ENCODE assay signal across 8 cellular contexts in genomic region chr13:81017525-81018152, GRCh38.
DNase-seq lines count a peak whose midpoint lies in the region; ATAC-seq, FAIRE-seq and TF ChIP-seq lines count a peak whose summit lies in the region.

No MANE protein-coding gene starts in this region.

- intact Hi-C loops in kidney (cut with DNase I) = no loop called here
- intact Hi-C loops in activated T-helper 1 cell treated with anti-CD3 and anti-CD28 coated beads, Interleukin-12 subunit alpha, Interleukin-12 subunit beta, Interleukin-2, Interleukin-4 antibody, amounts not matched to agents 30 ng/mL and 10 ng/mL and 1 ng/mL, durations not matched to agents 14 hours and 24 hours and 36 hours (cut with micrococcal nuclease) = loop anchor here (1.0 to 2.0 kb wide), 2 partner anchors 38 to 675 kb away; no protein-coding TSS in a partner anchor

- H3K27ac Mint-ChIP-seq in brain = no peak overlapping the region
- no peak overlapping the region for H3K27ac Mint-ChIP-seq in activated T-helper 1 cell treated with anti-CD3 and anti-CD28 coated beads, Interleukin-12 subunit alpha, Interleukin-12 subunit beta, Interleukin-2, Interleukin-4 antibody, amounts not matched to agents 30 ng/mL and 10 ng/mL and 1 ng/mL, durations not matched to agents 14 hours and 24 hours and 36 hours

- ATAC-seq in HG02885 (IDR thresholded peaks at IDR 0.05; ENCODE audit: poor library complexity, unreplicated experiment) = peak; percentile 85

- H3K36me3 Mint-ChIP-seq in brain = peaks cover 5% of the 10 kb centered on the region
- no peaks in the 10 kb centered on the region for H3K36me3 Mint-ChIP-seq in activated T-helper 1 cell treated with anti-CD3 and anti-CD28 coated beads, Interleukin-12 subunit alpha, Interleukin-12 subunit beta, Interleukin-2, Interleukin-4 antibody, amounts not matched to agents 30 ng/mL and 10 ng/mL and 1 ng/mL, durations not matched to agents 14 hours and 24 hours and 36 hours (ENCODE audit: low read depth)

- H3K4me1 ChIP-seq in kidney (ENCODE audit: control insufficient read depth in 1 of 2, insufficient read depth in 1 of 2, low read depth in 1 of 2, low read length in 2 of 2) = no peaks in the 10 kb centered on the region

- H3K27ac ChIP-seq in kidney (ENCODE audit: low read depth in 2 of 2, low read length in 2 of 2) = no peak overlapping the region

- no peak overlapping the region for H3K4me3 Mint-ChIP-seq in brain
- H3K4me3 Mint-ChIP-seq in activated T-helper 1 cell treated with anti-CD3 and anti-CD28 coated beads, Interleukin-12 subunit alpha, Interleukin-12 subunit beta, Interleukin-2, Interleukin-4 antibody, amounts not matched to agents 30 ng/mL and 10 ng/mL and 1 ng/mL, durations not matched to agents 14 hours and 24 hours and 36 hours = no peak overlapping the region

- peaks cover 21 to 44% (median 35%) of the 10 kb centered on the region in 5 experiments for H3K9me3 Mint-ChIP-seq in brain
- no peaks in the 10 kb centered on the region for H3K9me3 Mint-ChIP-seq in activated T-helper 1 cell treated with anti-CD3 and anti-CD28 coated beads, Interleukin-12 subunit alpha, Interleukin-12 subunit beta, Interleukin-2, Interleukin-4 antibody, amounts not matched to agents 30 ng/mL and 10 ng/mL and 1 ng/mL, durations not matched to agents 14 hours and 24 hours and 36 hours

- H3K27me3 Mint-ChIP-seq in brain = peaks cover 3% of the 10 kb centered on the region
- no peaks in the 10 kb centered on the region for H3K27me3 Mint-ChIP-seq in activated T-helper 1 cell treated with anti-CD3 and anti-CD28 coated beads, Interleukin-12 subunit alpha, Interleukin-12 subunit beta, Interleukin-2, Interleukin-4 antibody, amounts not matched to agents 30 ng/mL and 10 ng/mL and 1 ng/mL, durations not matched to agents 14 hours and 24 hours and 36 hours (ENCODE audit: insufficient read depth)

- FAIRE-seq in kidney (lab: Jason Lieb, UNC) = peak; percentile 97

- peak; percentile 56 for TF ChIP-seq CTCF in GM10266 (IDR thresholded peaks at IDR 0.05; ENCODE audit: control insufficient read depth, insufficient read depth, low read depth, missing control alignments)
- TF ChIP-seq CTCF in brain (conservative IDR thresholded peaks at IDR 0.05) = peak; percentile 83 to 86
- peak; percentile 37 for TF ChIP-seq CTCF in kidney (IDR thresholded peaks at IDR 0.05; ENCODE audit: borderline replicate concordance, extremely low read depth, insufficient read depth)

- no peaks in the 10 kb centered on the region for H3K4me1 Mint-ChIP-seq in brain
- no peaks in the 10 kb centered on the region for H3K4me1 Mint-ChIP-seq in activated T-helper 1 cell treated with anti-CD3 and anti-CD28 coated beads, Interleukin-12 subunit alpha, Interleukin-12 subunit beta, Interleukin-2, Interleukin-4 antibody, amounts not matched to agents 30 ng/mL and 10 ng/mL and 1 ng/mL, durations not matched to agents 14 hours and 24 hours and 36 hours (ENCODE audit: low read depth)

- H3K9ac ChIP-seq in kidney (ENCODE audit: low read length in 2 of 2) = no peak overlapping the region

- H3K4me3 ChIP-seq in kidney (ENCODE audit: low read length in 2 of 2) = no peak overlapping the region

- H3K9me3 ChIP-seq in kidney (ENCODE audit: control insufficient read depth in 1 of 2, low read length in 2 of 2) = no peaks in the 10 kb centered on the region

- no peaks in the 10 kb centered on the region for H3K36me3 ChIP-seq in kidney (ENCODE audit: control insufficient read depth in 1 of 2, insufficient read depth in 2 of 2, low read length in 2 of 2)

- DNase-seq in GM10266 (ENCODE audit: extremely low spot score) (peak; percentile 32), NCI-H2171 (lab: John Stamatoyannopoulos, UW) (peak; percentile 12), kidney (no peak), GOT3 (lab: John Stamatoyannopoulos, UW) (no peak)
- no peak for DNase-seq in activated T-helper 1 cell treated with anti-CD3 and anti-CD28 coated beads, Interleukin-12 subunit alpha, Interleukin-12 subunit beta, Interleukin-2, Interleukin-4 antibody, amounts not matched to agents 30 ng/mL and 10 ng/mL and 1 ng/mL, durations not matched to agents 14 hours and 24 hours and 36 hours (ENCODE audit: low spot score)
- no peak for DNase-seq in activated T-cell treated with anti-CD3 and anti-CD28 coated beads, Interleukin-2, amount 50 U/mL, for 48 hours

Comparison
In these comparisons a context has a peak if more than half of its experiments do, and no peak if none do; other contexts are left out.
1. DNase-seq: peak in GM10266 (single experiment) and NCI-H2171 (single experiment); none in kidney (single experiment), activated T-helper 1 cell treated with anti-CD3 and anti-CD28 coated beads, Interleukin-12 subunit alpha, Interleukin-12 subunit beta, Interleukin-2, Interleukin-4 antibody, amounts not matched to agents 30 ng/mL and 10 ng/mL and 1 ng/mL, durations not matched to agents 14 hours and 24 hours and 36 hours (single experiment), activated T-cell treated with anti-CD3 and anti-CD28 coated beads, Interleukin-2, amount 50 U/mL, for 48 hours (0 of 2) and GOT3 (single experiment).
2. Peak in every context shown above with its lines, with median percentiles within 50 percentile points of each other: CTCF ChIP-seq.